ENCODE assay signal across 8 cellular contexts in genomic region chr17:27651411-27652345, GRCh38. TPM values are rescaled to one million over a fixed set of nuclear protein-coding genes. Genes with fewer than 3 reads are reported as not detected.
DNase-seq lines count a peak whose midpoint lies in the region; ATAC-seq and TF ChIP-seq lines count a peak whose summit lies in the region.

No MANE protein-coding gene starts in this region.

- 46% methylated on average over 16 of the region's 16 CpGs for WGBS in psoas muscle, 3 donors

- H3K4me3 ChIP-seq in psoas muscle, result no peak overlapping the region

- ATAC-seq in psoas muscle, result peak; percentile 57 to 79 (median 72)
- no peak for ATAC-seq in GM18909 (IDR thresholded peaks at IDR 0.05; ENCODE audit: poor library complexity, unreplicated experiment)

- H3K27me3 ChIP-seq in psoas muscle (ENCODE audit: insufficient read depth in 3 of 3, low read length in 2 of 3), result no peaks in the 10 kb centered on the region

- H3K36me3 ChIP-seq in psoas muscle (ENCODE audit: insufficient read depth in 1 of 2, low read depth in 1 of 2), result no peaks in the 10 kb centered on the region

- intact Hi-C loops in psoas muscle (cut with DNase I), result loop anchor here (1.0 to 10.0 kb wide), 6 partner anchors 48 to 417 kb away; no protein-coding TSS in a partner anchor

- H3K9me3 ChIP-seq in psoas muscle, result no peaks in the 10 kb centered on the region

- TF ChIP-seq CTCF in psoas muscle (IDR thresholded peaks at IDR 0.05), result peak; percentile 92

- peak; percentile 78 for DNase-seq in NCI-H82 (lab: John Stamatoyannopoulos, UW)
- DNase-seq in NCI-H82 treated with DMSO at 0.1 percent for 48 hours (lab: John Stamatoyannopoulos, UW; ENCODE audit: unreplicated experiment), result no peak
- peak; percentile 5 for DNase-seq in RKO (ENCODE audit: low spot score)
- DNase-seq in activated effector memory CD4-positive, alpha-beta T cell treated with Interleukin-2 at 50 U/mL for 16 hours, result peak; percentile 37
- peak; percentile 25 for DNase-seq in germinal center (ENCODE audit: low spot score)
- peak; percentile 69 to 79 for DNase-seq in psoas muscle
- DNase-seq in HuH-7 (ENCODE audit: low spot score), result no peak

- H3K27ac ChIP-seq in psoas muscle, result no peak overlapping the region

- H3K4me1 ChIP-seq in psoas muscle, result no peaks in the 10 kb centered on the region

RNA-seq across cellular contexts. Expression of gene LGALS9, which starts 20.7 kb away (rescaled TPM):
- total RNA-seq in psoas muscle, result 10 to 100 TPM in 3 of 4 donors, 1 to 10 TPM in 1; 9.6 to 11.7 (median 11.1) TPM
- polyA plus RNA-seq in psoas muscle, result 10 to 100 TPM in 1 of 3 donors, 1 to 10 TPM in 2; 4.3 to 10.3 (median 7.9) TPM

Comparison
In these comparisons a context has a peak if more than half of its experiments do, and no peak if none do; other contexts are left out.
1. DNase-seq: peak in NCI-H82 (single experiment), RKO (single experiment), activated effector memory CD4-positive, alpha-beta T cell treated with Interleukin-2 at 50 U/mL for 16 hours (single experiment), germinal center (single experiment) and psoas muscle (2 of 2); none in NCI-H82 treated with DMSO at 0.1 percent for 48 hours (single experiment) and HuH-7 (single experiment).